ENCODE assay signal across 23 cellular contexts in genomic region chr15:60384052-60384451, GRCh38. TPM values are rescaled to one million over a fixed set of nuclear protein-coding genes. Genes with fewer than 3 reads are reported as not detected.
DNase-seq lines count a peak whose midpoint lies in the region; ATAC-seq and TF ChIP-seq lines count a peak whose summit lies in the region.
"Had no signal": no experiment of that assay in that cellular context is flagged by ENCODE, and none has a peak within 500 bp of the region (broad histone marks: within the 10 kb centered on the region; RNA-seq: fewer than 3 reads in every experiment).

No MANE protein-coding gene starts in this region.

- 6 to 8% methylated on average over 3 of the region's 3 CpGs for WGBS in aorta, 2 donors
- WGBS in upper lobe of left lung, 2 donors, result 72 to 83% methylated on average over 3 of the region's 3 CpGs

- H3K4me1 Mint-ChIP-seq in Calu3 (ENCODE audit: low read depth, unreplicated experiment) (peaks cover 85% of the 10 kb centered on the region), osteocyte (ENCODE audit: unreplicated experiment) (peaks cover 94% of the 10 kb centered on the region)

- TF ChIP-seq EP300 in upper lobe of left lung (IDR thresholded peaks at IDR 0.05), result no peak

- TF ChIP-seq CTCF in Calu3 (IDR thresholded peaks at IDR 0.05; ENCODE audit: unreplicated experiment) (no peak), osteocyte (IDR thresholded peaks at IDR 0.05) (no peak), upper lobe of left lung (IDR thresholded peaks at IDR 0.05) (no peak)

- no TSS peak for BruUV-seq in Calu3 (replicated peaks; lab: Mats Ljungman, UMichigan)

- H3K4me3 ChIP-seq in SJSA1, result no peak overlapping the region
- H3K4me3 ChIP-seq in aorta (ENCODE audit: low read length in 2 of 2), result no peak overlapping the region
- no peak overlapping the region for H3K4me3 ChIP-seq in upper lobe of left lung
- H3K4me3 ChIP-seq: transverse colon had no signal

- peak overlapping the region; percentile 7 for H3K4me3 Mint-ChIP-seq in Calu3 (ENCODE audit: low read depth, unreplicated experiment)
- H3K4me3 Mint-ChIP-seq in osteocyte (ENCODE audit: unreplicated experiment), result peak overlapping the region; percentile 30
- H3K4me3 Mint-ChIP-seq: activated CD4-positive, alpha-beta T cell treated with anti-CD3 and anti-CD28 coated beads, Interleukin-2, amount 10 ng/mL, durations not matched to agents 24 days and 14 days; effector memory CD8-positive, alpha-beta T cell; IgD-negative memory B cell; naive thymus-derived CD8-positive, alpha-beta T cell had no signal

- H3K36me3 ChIP-seq in SJSA1, result peaks cover 87% of the 10 kb centered on the region
- H3K36me3 ChIP-seq in aorta (ENCODE audit: control insufficient read depth in 1 of 2, insufficient read depth in 2 of 2, low read length in 1 of 2), result peaks cover 0 to 2% of the 10 kb centered on the region in 2 donors
- H3K36me3 ChIP-seq in upper lobe of left lung, result peaks cover 5 to 62% (median 27%) of the 10 kb centered on the region in 4 donors

- H3K9me3 Mint-ChIP-seq in Calu3 (ENCODE audit: low read depth, unreplicated experiment) (no peaks in the 10 kb centered on the region), osteocyte (ENCODE audit: unreplicated experiment) (no peaks in the 10 kb centered on the region)
- H3K9me3 Mint-ChIP-seq: activated CD4-positive, alpha-beta T cell treated with anti-CD3 and anti-CD28 coated beads, Interleukin-2, amount 10 ng/mL, durations not matched to agents 24 days and 14 days; effector memory CD8-positive, alpha-beta T cell; IgD-negative memory B cell; naive thymus-derived CD8-positive, alpha-beta T cell had no signal

- peak overlapping the region; percentile 3; the same call in 1 of the 2 replicates for H3K27ac ChIP-seq in SJSA1
- no peak overlapping the region for H3K27ac ChIP-seq in aorta (ENCODE audit: low read depth in 1 of 2, low read length in 2 of 2)
- H3K27ac ChIP-seq in upper lobe of left lung, result no peak overlapping the region
- H3K27ac ChIP-seq: HL-60, transverse colon had no signal

- CTCF ChIA-PET in Calu3 (lab: Charles Lee), result no interaction called here

- H3K27ac Mint-ChIP-seq in Calu3 (ENCODE audit: unreplicated experiment) (peak overlapping the region; percentile 75), osteocyte (ENCODE audit: unreplicated experiment) (peak overlapping the region; percentile 93)
- H3K27ac Mint-ChIP-seq: activated CD4-positive, alpha-beta T cell treated with anti-CD3 and anti-CD28 coated beads, Interleukin-2, amount 10 ng/mL, durations not matched to agents 24 days and 14 days; IgD-negative memory B cell had no signal

- H3K36me3 Mint-ChIP-seq in Calu3 (ENCODE audit: insufficient read depth, unreplicated experiment) (peaks cover 98% of the 10 kb centered on the region), osteocyte (ENCODE audit: unreplicated experiment) (peaks cover 48% of the 10 kb centered on the region)

- no peak for ATAC-seq in aorta (ENCODE audit: low FRiP score)
- no peak for ATAC-seq in upper lobe of left lung (ENCODE audit: low FRiP score in 2 of 2)
- no peak for ATAC-seq in HG02852 (IDR thresholded peaks at IDR 0.05; ENCODE audit: unreplicated experiment)
- ATAC-seq: effector memory CD8-positive, alpha-beta T cell; naive thymus-derived CD8-positive, alpha-beta T cell; stimulated activated naive CD8-positive, alpha-beta T cell treated with anti-CD3 and anti-CD28 coated beads, Interleukin-15, Interleukin-2, amounts not matched to agents 100 U/mL and 50 U/mL, for 24 hours had no signal

- no peaks in the 10 kb centered on the region for H3K27me3 Mint-ChIP-seq in Calu3 (ENCODE audit: unreplicated experiment)
- H3K27me3 Mint-ChIP-seq in osteocyte (ENCODE audit: unreplicated experiment), result no peaks in the 10 kb centered on the region
- H3K27me3 Mint-ChIP-seq: activated CD4-positive, alpha-beta T cell treated with anti-CD3 and anti-CD28 coated beads, Interleukin-2, amount 10 ng/mL, durations not matched to agents 24 days and 14 days; effector memory CD8-positive, alpha-beta T cell; IgD-negative memory B cell had no signal

- intact Hi-C loops in Calu3 (cut with micrococcal nuclease; ENCODE audit: unreplicated experiment), result no loop called here
- intact Hi-C loops in aorta (cut with DNase I), result no loop called here

- H3K4me1 ChIP-seq in SJSA1 (replicated peaks) (peaks cover 82% of the 10 kb centered on the region), aorta (ENCODE audit: control insufficient read depth in 1 of 2, insufficient read depth in 2 of 2, low read length in 2 of 2) (peaks cover 8 to 20% of the 10 kb centered on the region in 2 donors), upper lobe of left lung (peaks cover 26 to 42% (median 28%) of the 10 kb centered on the region in 4 donors)

- H3K27me3 ChIP-seq in SJSA1 (replicated peaks) (no peaks in the 10 kb centered on the region), aorta (ENCODE audit: control insufficient read depth in 1 of 2, insufficient read depth in 2 of 2, low read length in 1 of 2) (no peaks in the 10 kb centered on the region), upper lobe of left lung (no peaks in the 10 kb centered on the region)
- H3K27me3 ChIP-seq: transverse colon had no signal

- DNase-seq in Calu3 (no peak), SJSA1 (ENCODE audit: low read depth in 1 of 2, low spot score in 2 of 2) (no peak), dermis blood vessel endothelial cell (peak; percentile 47), osteocyte (ENCODE audit: extremely low spot score, unreplicated experiment) (no peak), aorta (no peak), upper lobe of left lung (no peak)
- no peak for DNase-seq in activated CD8-positive, alpha-beta memory T cell treated with anti-CD3 and anti-CD28 coated beads, Interleukin-2, amount 50 U/mL, for 48 hours
- DNase-seq: activated CD4-positive, alpha-beta T cell treated with anti-CD3 and anti-CD28 coated beads, Interleukin-2, amount 10 ng/mL, durations not matched to agents 24 days and 14 days; activated CD8-positive, alpha-beta memory T cell treated with anti-CD3 and anti-CD28 coated beads, Interleukin-2, amount 50 U/mL, for 4 hours; activated effector memory CD4-positive, alpha-beta T cell treated with anti-CD3 and anti-CD28 coated beads, Interleukin-2, amount 50 U/mL, for 16 hours; effector memory CD8-positive, alpha-beta T cell; HCEC 1CT; MV-4-11; naive thymus-derived CD8-positive, alpha-beta T cell; NCI-H187 treated with DMSO at 0.1 percent for 48 hours; posterior cingulate gyrus; RPMI8226; stimulated activated CD4-positive, alpha-beta T cell treated with anti-CD3 and anti-CD28 coated beads, Interleukin-2, amount 100 ng/mL, for 24 hours; stimulated activated naive CD8-positive, alpha-beta T cell treated with anti-CD3 and anti-CD28 coated beads, Interleukin-15, Interleukin-2, amounts not matched to agents 100 U/mL and 50 U/mL, for 24 hours; transverse colon had no signal

- TF ChIP-seq POLR2A in upper lobe of left lung (IDR thresholded peaks at IDR 0.05), result no peak

- H3K9me3 ChIP-seq in SJSA1 (replicated peaks) (no peaks in the 10 kb centered on the region), aorta (ENCODE audit: control insufficient read depth, low read length) (no peaks in the 10 kb centered on the region), upper lobe of left lung (no peaks in the 10 kb centered on the region)
- H3K9me3 ChIP-seq: transverse colon had no signal

RNA-seq across cellular contexts. Expression of gene ANXA2, which starts 13.7 kb away (rescaled TPM):
- total RNA-seq in Calu3 (2022) (3,100 and 3,305 TPM in 2 replicates), dermis blood vessel endothelial cell (3,547 and 3,999 TPM in 2 replicates), osteocyte (2,961 and 3,149 TPM in 2 replicates), aorta (100 to 1,000 TPM; 699 to 767 TPM), upper lobe of left lung (1,000 to 10,000 TPM in 4 of 6 donors, 100 to 1,000 TPM in 2; 394 to 1,774 (median 1,094) TPM)
- total RNA-seq in SJSA1 (2014; rRNA removed; shearing (Covaris generic)), result 3,394 and 3,434 TPM in 2 replicates
- 1,000 to 10,000 TPM in 1 of 2 donors, 100 to 1,000 TPM in 1; 827 to 1,029 TPM for polyA plus RNA-seq in aorta
